In the genomic region with DNA sequence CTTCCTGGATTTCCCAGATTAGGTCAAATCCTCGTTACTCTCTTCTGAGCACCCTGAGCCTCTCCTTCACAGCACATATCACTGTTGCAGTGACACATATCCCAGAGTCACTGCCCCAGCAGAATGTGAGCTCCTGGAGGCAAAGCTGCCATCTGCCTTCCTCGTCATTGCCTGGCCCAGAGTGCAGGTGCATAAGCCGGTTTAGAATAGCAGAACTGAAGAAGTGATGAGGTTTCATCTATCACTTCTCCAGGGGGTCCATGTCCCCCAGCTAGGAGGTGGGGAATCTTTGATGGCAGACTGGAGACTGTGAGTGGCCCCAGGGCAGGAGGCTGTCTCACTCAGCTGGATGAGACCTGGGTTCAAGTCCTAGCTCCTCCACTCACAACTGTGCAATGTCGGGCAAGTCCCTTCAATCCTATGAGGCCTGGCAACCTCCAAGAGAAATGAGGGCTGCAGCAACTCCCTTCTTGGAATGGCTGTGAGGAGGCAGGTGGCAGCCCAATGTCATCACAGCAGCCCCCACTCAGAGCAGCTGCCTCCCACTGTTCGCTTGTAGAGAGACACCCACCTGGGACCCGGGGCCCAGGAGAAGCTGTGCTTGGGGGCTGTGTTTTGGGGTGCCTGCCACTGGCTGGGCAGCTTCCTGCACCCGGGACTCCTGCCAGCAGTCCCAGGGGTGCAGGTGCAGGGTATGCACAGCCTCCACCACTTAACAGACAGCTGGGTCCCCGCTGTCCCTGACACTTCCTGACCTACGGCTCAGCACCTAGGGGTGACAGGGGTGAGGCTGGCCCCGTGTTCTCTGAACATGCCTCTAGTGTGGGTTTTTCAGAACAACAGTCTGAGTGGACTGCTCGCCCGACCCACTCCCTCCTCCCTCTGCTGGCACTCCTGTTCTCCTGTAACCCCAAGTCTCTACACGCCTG, we compare ENCODE assay signal across 10 cellular contexts. TPM values are rescaled to one million over a fixed set of nuclear protein-coding genes. Genes with fewer than 3 reads are reported as not detected.
DNase-seq lines count a peak whose midpoint lies in the region; ATAC-seq and TF ChIP-seq lines count a peak whose summit lies in the region.
"Had no signal": no experiment of that assay in that cellular context is flagged by ENCODE, and none has a peak within 500 bp of the region (broad histone marks: within the 10 kb centered on the region; RNA-seq: fewer than 3 reads in every experiment).

No MANE protein-coding gene starts in this region.

- H3K27me3 ChIP-seq in sigmoid colon = no peaks in the 10 kb centered on the region
- no peaks in the 10 kb centered on the region for H3K27me3 ChIP-seq in MG63

- H3K36me3 ChIP-seq in sigmoid colon (peaks cover 12 to 99% (median 54%) of the 10 kb centered on the region in 4 donors), MG63 (peaks cover 29% of the 10 kb centered on the region)

- ATAC-seq in activated CD4-positive, alpha-beta T cell treated with anti-CD3 and anti-CD28 coated beads for 36 hours = peak; percentile 33
- ATAC-seq in GM21526 (IDR thresholded peaks at IDR 0.05; ENCODE audit: low FRiP score, unreplicated experiment) = peak; percentile 51
- peak; percentile 49 for ATAC-seq in HG03469 (IDR thresholded peaks at IDR 0.05; ENCODE audit: unreplicated experiment)

- intact Hi-C loops in activated CD4-positive, alpha-beta T cell treated with anti-CD3 and anti-CD28 coated beads for 36 hours (cut with DNase I, micrococcal nuclease) = no loop called here
- intact Hi-C loops in sigmoid colon (cut with DNase I) = no loop called here

- no peak overlapping the region for H3K4me3 ChIP-seq in sigmoid colon
- no peak overlapping the region for H3K4me3 ChIP-seq in MG63

- peaks cover 11% of the 10 kb centered on the region for H3K4me1 Mint-ChIP-seq in activated CD4-positive, alpha-beta T cell treated with anti-CD3 and anti-CD28 coated beads for 36 hours

- 66 to 85% methylated on average over 13 of the region's 13 CpGs for WGBS in sigmoid colon, 2 donors

- H3K4me1 ChIP-seq in sigmoid colon = peaks cover 0 to 6% (median 2%) of the 10 kb centered on the region in 4 donors

- no peak overlapping the region for H3K4me3 Mint-ChIP-seq in activated CD4-positive, alpha-beta T cell treated with anti-CD3 and anti-CD28 coated beads for 36 hours

- no peaks in the 10 kb centered on the region for H3K9me3 Mint-ChIP-seq in activated CD4-positive, alpha-beta T cell treated with anti-CD3 and anti-CD28 coated beads for 36 hours (ENCODE audit: low read depth)

- CTCF ChIA-PET in activated CD4-positive, alpha-beta T cell treated with anti-CD3 and anti-CD28 coated beads for 36 hours (lab: Charles Lee) = interaction anchor here (0.6 to 2.3 kb wide), 6 partner anchors 9 to 1382 kb away, joined by 3 to 10 read pairs (median 3); no protein-coding TSS in a partner anchor

- H3K27me3 Mint-ChIP-seq in activated CD4-positive, alpha-beta T cell treated with anti-CD3 and anti-CD28 coated beads for 36 hours = no peaks in the 10 kb centered on the region

- TF ChIP-seq CTCF in sigmoid colon (IDR thresholded peaks at IDR 0.05) = no peak

- POLR2A ChIA-PET in activated CD4-positive, alpha-beta T cell treated with anti-CD3 and anti-CD28 coated beads for 36 hours (lab: Charles Lee) = no interaction called here

- peaks cover 40% of the 10 kb centered on the region for H3K36me3 Mint-ChIP-seq in activated CD4-positive, alpha-beta T cell treated with anti-CD3 and anti-CD28 coated beads for 36 hours (ENCODE audit: low read depth)

- TF ChIP-seq EP300 in sigmoid colon (IDR thresholded peaks at IDR 0.05) = no peak

- peak overlapping the region in 3 of 4 donors; percentile 11 to 29 (median 12) for H3K27ac ChIP-seq in sigmoid colon

- no peaks in the 10 kb centered on the region for H3K9me3 ChIP-seq in sigmoid colon
- H3K9me3 ChIP-seq in MG63 = no peaks in the 10 kb centered on the region

- no peak overlapping the region for H3K27ac Mint-ChIP-seq in activated CD4-positive, alpha-beta T cell treated with anti-CD3 and anti-CD28 coated beads for 36 hours

- TF ChIP-seq POLR2A in sigmoid colon (IDR thresholded peaks at IDR 0.05) = no peak

- DNase-seq in activated CD4-positive, alpha-beta T cell treated with anti-CD3 and anti-CD28 coated beads for 36 hours = no peak
- DNase-seq in activated CD4-positive, alpha-beta T cell treated with anti-CD3 and anti-CD28 coated beads for 1 hour = no peak
- peak; percentile 55 for DNase-seq in sigmoid colon
- no peak for DNase-seq in NCI-H2029 (lab: John Stamatoyannopoulos, UW)
- no peak for DNase-seq in MG63
- no peak for DNase-seq in NCI-H2081 (lab: John Stamatoyannopoulos, UW)

RNA-seq across cellular contexts. Expression of a gene that starts 26.1 kb away (rescaled TPM):
- total RNA-seq in activated CD4-positive, alpha-beta T cell treated with anti-CD3 and anti-CD28 coated beads for 36 hours = 1 to 10 TPM; 3.5 to 3.7 TPM
- 1 to 10 TPM; 2.8 to 5.1 (median 4.9) TPM for total RNA-seq in sigmoid colon
- polyA plus RNA-seq in sigmoid colon = 1 to 10 TPM in 1 of 3 donors, not detected in 2; 1.3 TPM
- not detected in 2 replicates for total RNA-seq in MG63 (2014; rRNA removed; shearing (Covaris generic); ENCODE audit: low replicate concordance)
- total RNA-seq: A673, pulmonary artery endothelial cell had no signal
